ENCODE assay signal across 9 cellular contexts in the genomic region with DNA sequence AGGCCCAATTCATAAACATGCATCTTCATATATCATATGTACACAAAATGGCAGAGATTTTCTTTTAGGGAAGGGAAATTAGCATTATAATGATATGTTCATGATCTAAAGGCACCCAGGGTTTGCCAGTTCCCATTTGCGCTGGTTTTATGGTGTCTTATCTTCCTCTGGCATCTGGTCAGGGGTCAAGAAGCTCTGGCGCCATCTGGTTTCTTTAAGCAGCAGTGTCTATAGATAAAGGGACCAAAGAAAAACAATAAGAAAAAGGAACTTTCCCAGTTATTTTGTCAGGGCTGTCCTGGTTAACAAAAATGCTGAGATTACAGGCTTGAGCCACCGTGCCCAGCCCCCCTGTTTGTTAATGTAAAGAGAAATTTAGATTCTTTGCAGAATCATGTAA. TPM values are rescaled to one million over a fixed set of nuclear protein-coding genes. Genes with fewer than 3 reads are reported as not detected.
DNase-seq lines count a peak whose midpoint lies in the region; ATAC-seq and TF ChIP-seq lines count a peak whose summit lies in the region.
"Had no signal": no experiment of that assay in that cellular context is flagged by ENCODE, and none has a peak within 500 bp of the region (broad histone marks: within the 10 kb centered on the region; RNA-seq: fewer than 3 reads in every experiment).

No MANE protein-coding gene starts in this region.

- H3K27me3 Mint-ChIP-seq in MCF 10A (ENCODE audit: insufficient read depth, unreplicated experiment) (no peaks in the 10 kb centered on the region), type B pancreatic cell (no peaks in the 10 kb centered on the region)
- H3K27me3 Mint-ChIP-seq: stimulated activated naive CD8-positive, alpha-beta T cell treated with anti-CD3 and anti-CD28 coated beads, Interleukin-15, Interleukin-2, amounts not matched to agents 100 ng/mL and 50 ng/mL, for 24 hours had no signal

- TF ChIP-seq CTCF in MCF 10A (IDR thresholded peaks at IDR 0.05; ENCODE audit: unreplicated experiment) (peak; percentile 13), breast epithelium (IDR thresholded peaks at IDR 0.05) (no peak), epithelial cell of esophagus (IDR thresholded peaks at IDR 0.05; ENCODE audit: insufficient read depth, low read depth, low read length, missing control alignments) (peak; percentile 25), type B pancreatic cell (conservative IDR thresholded peaks at IDR 0.05) (peak; percentile 42)

- H3K9me3 Mint-ChIP-seq in MCF 10A (ENCODE audit: unreplicated experiment) (no peaks in the 10 kb centered on the region), type B pancreatic cell (peaks cover 4% of the 10 kb centered on the region)
- H3K9me3 Mint-ChIP-seq: stimulated activated naive CD8-positive, alpha-beta T cell treated with anti-CD3 and anti-CD28 coated beads, Interleukin-15, Interleukin-2, amounts not matched to agents 100 ng/mL and 50 ng/mL, for 24 hours had no signal

- H3K27ac Mint-ChIP-seq in MCF 10A (ENCODE audit: low read depth, unreplicated experiment): no peak overlapping the region
- peak overlapping the region; percentile 74 for H3K27ac Mint-ChIP-seq in type B pancreatic cell
- H3K27ac Mint-ChIP-seq: stimulated activated naive CD8-positive, alpha-beta T cell treated with anti-CD3 and anti-CD28 coated beads, Interleukin-15, Interleukin-2, amounts not matched to agents 100 ng/mL and 50 ng/mL, for 24 hours had no signal

- H3K4me3 Mint-ChIP-seq in MCF 10A (ENCODE audit: unreplicated experiment): no peak overlapping the region
- peak overlapping the region; percentile 62 for H3K4me3 Mint-ChIP-seq in type B pancreatic cell
- H3K4me3 Mint-ChIP-seq: stimulated activated naive CD8-positive, alpha-beta T cell treated with anti-CD3 and anti-CD28 coated beads, Interleukin-15, Interleukin-2, amounts not matched to agents 100 ng/mL and 50 ng/mL, for 24 hours had no signal

- no peak for TF ChIP-seq POLR2A in breast epithelium (IDR thresholded peaks at IDR 0.05)

- ATAC-seq in stimulated activated naive CD8-positive, alpha-beta T cell treated with anti-CD3 and anti-CD28 coated beads, Interleukin-15, Interleukin-2, amounts not matched to agents 100 U/mL and 50 U/mL, for 24 hours: no peak
- no peak for ATAC-seq in GM18907 (IDR thresholded peaks at IDR 0.05; ENCODE audit: unreplicated experiment)

- peaks cover 0 to 3% of the 10 kb centered on the region in 2 donors for H3K4me1 ChIP-seq in breast epithelium

- H3K9me3 ChIP-seq in breast epithelium: no peaks in the 10 kb centered on the region

- no peaks in the 10 kb centered on the region for H3K27me3 ChIP-seq in breast epithelium

- H3K36me3 Mint-ChIP-seq in MCF 10A (ENCODE audit: insufficient read depth, unreplicated experiment): peaks cover 4% of the 10 kb centered on the region
- no peaks in the 10 kb centered on the region for H3K36me3 Mint-ChIP-seq in type B pancreatic cell

- DNase-seq in MCF 10A (ENCODE audit: unreplicated experiment): peak; percentile 49
- DNase-seq in breast epithelium (ENCODE audit: low spot score in 2 of 2): no peak
- peak; percentile 64 for DNase-seq in NOMO-1 treated with dmso at 0.1 percent for 144 hours (lab: John Stamatoyannopoulos, UW; ENCODE audit: unreplicated experiment)
- peak; percentile 33 for DNase-seq in epithelial cell of esophagus (ENCODE audit: low read depth)
- DNase-seq in type B pancreatic cell (ENCODE audit: extremely low spot score, unreplicated experiment): no peak
- DNase-seq in effector CD8-positive, alpha-beta T cell (lab: John Stamatoyannopoulos, UW): no peak
- no peak for DNase-seq in stimulated activated naive CD8-positive, alpha-beta T cell treated with anti-CD3 and anti-CD28 coated beads, Interleukin-15, Interleukin-2, amounts not matched to agents 100 U/mL and 50 U/mL, for 24 hours

- no TSS peak for BruUV-seq in MCF 10A (replicated peaks; lab: Mats Ljungman, UMichigan)

- POLR2A ChIA-PET in MCF 10A (lab: Yijun Ruan, JAX): interaction anchor here (0.6 to 0.7 kb wide), 3 partner anchors 123 to 1394 kb away, joined by 3 read pairs; no protein-coding TSS in a partner anchor

- H3K27ac ChIP-seq in breast epithelium: no peak overlapping the region

- no peaks in the 10 kb centered on the region for H3K4me1 Mint-ChIP-seq in MCF 10A (ENCODE audit: insufficient read depth, unreplicated experiment)
- peaks cover 29% of the 10 kb centered on the region for H3K4me1 Mint-ChIP-seq in type B pancreatic cell (ENCODE audit: unreplicated experiment)

- CTCF ChIA-PET in MCF 10A (lab: Yijun Ruan, JAX): interaction anchor here (0.6 to 1.6 kb wide), 7 partner anchors 25 to 644 kb away, joined by 3 to 6 read pairs (median 3); no protein-coding TSS in a partner anchor

- intact Hi-C loops in MCF 10A (cut with micrococcal nuclease): no loop called here
- intact Hi-C loops in breast epithelium (cut with DNase I; ENCODE audit: low total_unique reads): no loop called here

- H3K36me3 ChIP-seq in breast epithelium: no peaks in the 10 kb centered on the region

- H3K4me3 ChIP-seq in breast epithelium: no peak overlapping the region
- H3K4me3 ChIP-seq in epithelial cell of esophagus (ENCODE audit: low read length): no peak overlapping the region

RNA-seq across cellular contexts. Expression of a gene that starts 3.3 kb away (rescaled TPM):
- 22.1 and 23.6 TPM in 2 replicates for total RNA-seq in MCF 10A (2022)
- 10 to 100 TPM; 21.9 to 26.2 (median 24.9) TPM for total RNA-seq in breast epithelium
- total RNA-seq in type B pancreatic cell (ENCODE audit: low replicate concordance): 28.3 and 31.4 TPM in 2 replicates

Comparison
In these comparisons a context has a peak if more than half of its experiments do, and no peak if none do; other contexts are left out.
1. DNase-seq: peak in MCF 10A (single experiment), NOMO-1 treated with dmso at 0.1 percent for 144 hours (single experiment) and epithelial cell of esophagus (single experiment); none in breast epithelium (0 of 2), type B pancreatic cell (single experiment), effector CD8-positive, alpha-beta T cell (single experiment) and stimulated activated naive CD8-positive, alpha-beta T cell treated with anti-CD3 and anti-CD28 coated beads, Interleukin-15, Interleukin-2, amounts not matched to agents 100 U/mL and 50 U/mL, for 24 hours (single experiment).
2. CTCF ChIP-seq: peak in MCF 10A (single experiment), epithelial cell of esophagus (single experiment) and type B pancreatic cell (single experiment); none in breast epithelium (0 of 3).